In genomic region chr2:120343433-120344105, GRCh38 we compare ENCODE assay signal across 8 cellular contexts. TPM values are rescaled to one million over a fixed set of nuclear protein-coding genes. Genes with fewer than 3 reads are reported as not detected.
DNase-seq lines count a peak whose midpoint lies in the region; ATAC-seq and TF ChIP-seq lines count a peak whose summit lies in the region.

No MANE protein-coding gene starts in this region.

- peak; percentile 69 to 95 (median 90) for TF ChIP-seq CTCF in body of pancreas (IDR thresholded peaks at IDR 0.05)
- TF ChIP-seq CTCF in sigmoid colon (IDR thresholded peaks at IDR 0.05): peak; percentile 54 to 74 (median 64)

- ATAC-seq in body of pancreas (peak; percentile 79), HG03520 (IDR thresholded peaks at IDR 0.05; ENCODE audit: unreplicated experiment) (no peak)

- TF ChIP-seq POLR2A in body of pancreas (IDR thresholded peaks at IDR 0.05) (no peak), sigmoid colon (IDR thresholded peaks at IDR 0.05) (no peak)

- peaks cover 0 to 32% of the 10 kb centered on the region in 2 donors for H3K27me3 ChIP-seq in body of pancreas
- peaks cover 50 to 94% (median 77%) of the 10 kb centered on the region in 3 donors for H3K27me3 ChIP-seq in sigmoid colon

- H3K4me1 ChIP-seq in body of pancreas: peaks cover 39% of the 10 kb centered on the region
- peaks cover 0 to 46% (median 43%) of the 10 kb centered on the region in 4 donors for H3K4me1 ChIP-seq in sigmoid colon

- no peak for TF ChIP-seq EP300 in sigmoid colon (IDR thresholded peaks at IDR 0.05)

- H3K9me3 ChIP-seq in body of pancreas: no peaks in the 10 kb centered on the region
- H3K9me3 ChIP-seq in sigmoid colon: no peaks in the 10 kb centered on the region

- H3K27ac ChIP-seq in body of pancreas (no peak overlapping the region), sigmoid colon (peak overlapping the region in 1 of 4 donors; percentile 51)

- DNase-seq in NCI-H82 (lab: John Stamatoyannopoulos, UW) (peak; percentile 84), NCI-H82 treated with DMSO at 0.1 percent for 48 hours (lab: John Stamatoyannopoulos, UW; ENCODE audit: unreplicated experiment) (no peak), KG1 (lab: John Stamatoyannopoulos, UW) (peak; percentile 20), T-helper 9 cell (peak; percentile 33), body of pancreas (peak; percentile 84 to 89 (median 86)), iPS DF 4.7 (ENCODE audit: extremely low read depth, low spot score) (peak; percentile 71), sigmoid colon (peak; percentile 88)

- H3K4me3 ChIP-seq in body of pancreas (no peak overlapping the region), sigmoid colon (peak overlapping the region in 2 of 4 donors; percentile 5 to 55)

- intact Hi-C loops in body of pancreas (cut with DNase I): loop anchor here (5.0 kb wide), 1 partner anchor 329 kb away; no protein-coding TSS in a partner anchor
- intact Hi-C loops in sigmoid colon (cut with DNase I): loop anchor here (1.0 to 10.0 kb wide), 3 partner anchors 209 to 731 kb away; no protein-coding TSS in a partner anchor

- 3 to 5% methylated on average over 8 to 43 of the region's 43 CpGs for WGBS in body of pancreas, 2 donors
- 4% methylated on average over 43 of the region's 43 CpGs for WGBS in sigmoid colon, 2 donors

- H3K36me3 ChIP-seq in body of pancreas (replicated peaks in 1 of 2; ENCODE audit: insufficient read depth in 1 of 2, low read depth in 2 of 2): no peaks in the 10 kb centered on the region
- H3K36me3 ChIP-seq in sigmoid colon: no peaks in the 10 kb centered on the region

RNA-seq across cellular contexts. Expression of gene INHBB, which starts 2.4 kb away (rescaled TPM):
- 1 to 10 TPM; 3.6 to 7.9 TPM for total RNA-seq in body of pancreas
- 1 to 10 TPM in 3 of 4 donors, under 1 TPM in 1; 0.99 to 1.8 (median 1.2) TPM for total RNA-seq in sigmoid colon
- 1 to 10 TPM in 1 of 3 donors, under 1 TPM in 1, not detected in 1; 0.60 to 1.4 TPM for polyA plus RNA-seq in sigmoid colon
